18 cellular contexts compared by ENCODE assay signal in the genomic region with DNA sequence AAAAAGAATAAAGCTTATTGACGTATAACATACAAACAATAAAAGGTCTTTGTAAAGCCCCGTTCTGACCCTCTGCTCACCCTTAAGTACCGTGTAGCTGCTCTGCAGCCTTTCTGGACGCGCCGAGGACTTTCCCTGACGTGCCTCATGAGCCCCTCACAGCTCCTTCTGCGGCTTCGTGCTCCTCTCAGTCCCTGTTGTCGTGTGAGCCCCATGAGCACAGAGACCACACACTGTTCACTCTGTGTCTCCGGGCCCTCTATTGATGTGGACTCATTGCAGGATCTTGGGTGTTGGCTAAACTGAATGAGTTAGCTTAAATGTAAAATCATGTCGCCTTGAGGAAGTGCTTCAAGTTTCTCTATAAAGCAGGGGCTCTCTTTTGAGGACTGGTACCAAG. TPM values are rescaled to one million over a fixed set of nuclear protein-coding genes. Genes with fewer than 3 reads are reported as not detected.
DNase-seq lines count a peak whose midpoint lies in the region; ATAC-seq, FAIRE-seq and TF ChIP-seq lines count a peak whose summit lies in the region.
"Had no signal": no experiment of that assay in that cellular context is flagged by ENCODE, and none has a peak within 500 bp of the region (broad histone marks: within the 10 kb centered on the region; RNA-seq: fewer than 3 reads in every experiment).

No MANE protein-coding gene starts in this region.

- H3K27ac ChIP-seq in GM12878 (ENCODE audit: control insufficient read depth, insufficient read depth) = no peak overlapping the region
- H3K27ac ChIP-seq in A673 (ENCODE audit: low read depth, low read length, poor library complexity, severe bottlenecking) = no peak overlapping the region
- H3K27ac ChIP-seq in pancreas = no peak overlapping the region

- TF ChIP-seq CTCF in CD14-positive monocyte (IDR thresholded peaks at IDR 0.05) = no peak
- no peak for TF ChIP-seq CTCF in GM12878 (IDR thresholded peaks at IDR 0.05 in 2 of 3, conservative IDR thresholded peaks at IDR 0.05 in 1 of 3; ENCODE audit: control insufficient read depth in 2 of 3, extremely low read depth in 1 of 3, insufficient read depth in 1 of 3, low read depth in 3 of 3, low read length in 3 of 3)
- no peak for TF ChIP-seq CTCF in A673 (conservative IDR thresholded peaks at IDR 0.05; ENCODE audit: low read depth, low read length)
- no peak for TF ChIP-seq CTCF in pancreas (IDR thresholded peaks at IDR 0.05)

- H3K27me3 Mint-ChIP-seq in activated CD4-positive, alpha-beta T cell treated with anti-CD3 and anti-CD28 coated beads, Interleukin-2, amount 10 ng/mL, durations not matched to agents 7 days and 5 days = no peaks in the 10 kb centered on the region
- H3K27me3 Mint-ChIP-seq in CD14-positive monocyte (ENCODE audit: low read depth in 3 of 3) = peaks cover 0 to 5% (median 0%) of the 10 kb centered on the region in 3 donors
- H3K27me3 Mint-ChIP-seq in naive thymus-derived CD8-positive, alpha-beta T cell = peaks cover 0 to 10% (median 0%) of the 10 kb centered on the region in 5 donors

- no peaks in the 10 kb centered on the region for H4K20me1 ChIP-seq in GM12878 (ENCODE audit: control insufficient read depth, insufficient read depth)

- intact Hi-C loops in CD14-positive monocyte (cut with micrococcal nuclease) (no loop called here), GM12878 (cut with micrococcal nuclease; ENCODE audit: unreplicated experiment) (no loop called here), A673 (cut with micrococcal nuclease; ENCODE audit: unreplicated experiment) (no loop called here), pancreas (cut with DNase I) (no loop called here)

- H3K9me3 ChIP-seq in GM12878 (replicated peaks; ENCODE audit: control insufficient read depth, insufficient read depth, low read length) = no peaks in the 10 kb centered on the region
- no peaks in the 10 kb centered on the region for H3K9me3 ChIP-seq in A673 (ENCODE audit: low read depth, low read length, poor library complexity, severe bottlenecking)
- H3K9me3 ChIP-seq in pancreas = no peaks in the 10 kb centered on the region

- RAD21 ChIA-PET in GM12878 (lab: Charles Lee; ENCODE audit: unreplicated experiment) = interaction anchor here (0.6 to 0.7 kb wide), 2 partner anchors 9 to 74 kb away, joined by 3 read pairs; no protein-coding TSS in a partner anchor

- TF ChIP-seq EP300 in GM12878 (IDR thresholded peaks at IDR 0.05; ENCODE audit: borderline replicate concordance in 1 of 2, control insufficient read depth in 1 of 2, low read depth in 2 of 2, low read length in 2 of 2) = no peak

- peaks cover 8% of the 10 kb centered on the region for H3K4me1 ChIP-seq in GM12878 (ENCODE audit: control insufficient read depth, insufficient read depth, low read length)
- H3K4me1 ChIP-seq in A673 (ENCODE audit: insufficient read depth, low read length, poor library complexity, severe bottlenecking) = no peaks in the 10 kb centered on the region
- no peaks in the 10 kb centered on the region for H3K4me1 ChIP-seq in pancreas

- H3K79me2 ChIP-seq in GM12878 (ENCODE audit: control insufficient read depth, insufficient read depth, low read length) = no peaks in the 10 kb centered on the region

- BruUV-seq in GM12878 (replicated peaks; lab: Mats Ljungman, UMichigan) = no TSS peak
- BruUV-seq in A673 (replicated peaks; lab: Mats Ljungman, UMichigan) = no TSS peak

- no peak overlapping the region for H3K9ac ChIP-seq in GM12878 (ENCODE audit: control insufficient read depth, insufficient read depth, low read length)

- TF ChIP-seq RAD21 in GM12878 (IDR thresholded peaks at IDR 0.05; ENCODE audit: insufficient read depth, low read depth, low read length) = no peak

- SMC1A ChIA-PET in GM12878 (lab: Charles Lee; ENCODE audit: uncharacterized antibody, unreplicated experiment) = interaction anchor here (0.9 kb wide), 1 partner anchor 10 kb away, joined by 4 read pairs; no protein-coding TSS in a partner anchor

- no peaks in the 10 kb centered on the region for H3K9me3 Mint-ChIP-seq in activated CD4-positive, alpha-beta T cell treated with anti-CD3 and anti-CD28 coated beads, Interleukin-2, amount 10 ng/mL, durations not matched to agents 7 days and 5 days
- H3K9me3 Mint-ChIP-seq in CD14-positive monocyte = no peaks in the 10 kb centered on the region
- no peaks in the 10 kb centered on the region for H3K9me3 Mint-ChIP-seq in naive thymus-derived CD8-positive, alpha-beta T cell
- H3K9me3 Mint-ChIP-seq: HFFc6 had no signal

- peaks cover 25% of the 10 kb centered on the region for H3K36me3 Mint-ChIP-seq in activated CD4-positive, alpha-beta T cell treated with anti-CD3 and anti-CD28 coated beads, Interleukin-2, amount 10 ng/mL, durations not matched to agents 7 days and 5 days (ENCODE audit: low read depth)
- H3K36me3 Mint-ChIP-seq in CD14-positive monocyte = peaks cover 53 to 54% of the 10 kb centered on the region in 2 donors
- H3K36me3 Mint-ChIP-seq in naive thymus-derived CD8-positive, alpha-beta T cell = peaks cover 4 to 12% (median 5%) of the 10 kb centered on the region in 3 donors

- no peak for DNase-seq in activated CD4-positive, alpha-beta T cell treated with anti-CD3 and anti-CD28 coated beads, Interleukin-2, amount 10 ng/mL, durations not matched to agents 7 days and 5 days
- no peak for DNase-seq in activated CD4-positive, alpha-beta T cell treated with anti-CD3 and anti-CD28 coated beads, Interleukin-2, amount 50 U/mL, for 4 hours
- DNase-seq in CD14-positive monocyte (ENCODE audit: low spot score) (no peak), GM12878 (ENCODE audit: low read depth, low spot score) (no peak), A673 (ENCODE audit: low spot score) (no peak), pancreas (no peak)
- DNase-seq in naive thymus-derived CD8-positive, alpha-beta T cell = no peak
- DNase-seq: DMS79 treated with DMSO at 0.1 percent for 48 hours, H7, HFFc6, IMR-90, NCI-H1417, NCI-H187, NCI-H345, SHP77 had no signal

- H3K27me3 ChIP-seq in GM12878 (replicated peaks in 1 of 2; ENCODE audit: control insufficient read depth in 2 of 2, insufficient read depth in 2 of 2, low read length in 1 of 2) = no peaks in the 10 kb centered on the region
- no peaks in the 10 kb centered on the region for H3K27me3 ChIP-seq in A673 (replicated peaks; ENCODE audit: insufficient read depth, low read depth, low read length, poor library complexity)
- no peaks in the 10 kb centered on the region for H3K27me3 ChIP-seq in pancreas

- no peak for ATAC-seq in GM12878
- no peak for ATAC-seq in naive thymus-derived CD8-positive, alpha-beta T cell
- ATAC-seq in pancreas = no peak
- no peak for ATAC-seq in HG03196 (IDR thresholded peaks at IDR 0.05; ENCODE audit: unreplicated experiment)

- 88% methylated on average over 8 of the region's 12 CpGs for WGBS in GM12878 (ENCODE audit: insufficient coverage, insufficient replicate concordance, low lambda C conversion rate, missing lambda C conversion rate)
- WGBS in pancreas, 2 donors = 90 to 96% methylated on average over 12 of the region's 12 CpGs

- peak overlapping the region; percentile 74 for H3K27ac Mint-ChIP-seq in activated CD4-positive, alpha-beta T cell treated with anti-CD3 and anti-CD28 coated beads, Interleukin-2, amount 10 ng/mL, durations not matched to agents 7 days and 5 days
- peak overlapping the region in 4 of 7 donors; percentile 1 to 83 (median 39) for H3K27ac Mint-ChIP-seq in CD14-positive monocyte
- peak overlapping the region in 6 of 10 donors; percentile 16 to 84 (median 42) for H3K27ac Mint-ChIP-seq in naive thymus-derived CD8-positive, alpha-beta T cell
- H3K27ac Mint-ChIP-seq: HFFc6 had no signal

- H3K4me3 ChIP-seq in GM12878 (no peak overlapping the region), A673 (ENCODE audit: low read depth, low read length, poor library complexity, severe bottlenecking) (no peak overlapping the region), pancreas (no peak overlapping the region)

- H3K36me3 ChIP-seq in GM12878 (ENCODE audit: control insufficient read depth in 2 of 2, insufficient read depth in 2 of 2, low read length in 1 of 2) (no peaks in the 10 kb centered on the region; a peak in 1 of 4 replicates), A673 (ENCODE audit: insufficient read depth, low read length, poor library complexity, severe bottlenecking) (no peaks in the 10 kb centered on the region), pancreas (no peaks in the 10 kb centered on the region)

- H3K4me3 Mint-ChIP-seq in activated CD4-positive, alpha-beta T cell treated with anti-CD3 and anti-CD28 coated beads, Interleukin-2, amount 10 ng/mL, durations not matched to agents 7 days and 5 days = no peak overlapping the region
- peak overlapping the region in 1 of 2 donors; percentile 68 for H3K4me3 Mint-ChIP-seq in CD14-positive monocyte
- peak overlapping the region in 7 of 10 donors; percentile 14 to 70 (median 50) for H3K4me3 Mint-ChIP-seq in naive thymus-derived CD8-positive, alpha-beta T cell
- H3K4me3 Mint-ChIP-seq: HFFc6 had no signal

- in situ Hi-C loops in GM12878 (cut with MboI) = no loop called here

- FAIRE-seq in GM12878 (lab: Jason Lieb, UNC) (no peak), pancreas (lab: Jason Lieb, UNC) (no peak)
- FAIRE-seq: A204.1, HTR-8/SVneo had no signal

- POLR2A ChIA-PET in activated CD4-positive, alpha-beta T cell treated with anti-CD3 and anti-CD28 coated beads, Interleukin-2, amount 10 ng/mL, durations not matched to agents 7 days and 5 days (lab: Charles Lee) = no interaction called here
- POLR2A ChIA-PET in GM12878 (lab: Charles Lee) (interaction anchor here (0.6 to 1.5 kb wide), 3 partner anchors 9 to 71 kb away, joined by 3 to 9 read pairs (median 4); no protein-coding TSS in a partner anchor), A673 (lab: Charles Lee; ENCODE audit: low non-redundant PET) (no interaction called here)
- POLR2A ChIA-PET in naive thymus-derived CD8-positive, alpha-beta T cell (lab: Charles Lee) = interaction anchor here (1.8 kb wide), 1 partner anchor 50 kb away, joined by 4 read pairs; the partner anchor contains the start of gene RALB

- TF ChIP-seq POLR2A in GM12878 (IDR thresholded peaks at IDR 0.05; ENCODE audit: low read depth, low read length) = no peak

- CTCF ChIA-PET in activated CD4-positive, alpha-beta T cell treated with anti-CD3 and anti-CD28 coated beads, Interleukin-2, amount 10 ng/mL, durations not matched to agents 7 days and 5 days (lab: Charles Lee) = interaction anchor here (0.8 to 8.0 kb wide), 5 partner anchors 9 to 126 kb away, joined by 3 to 42 read pairs (median 4); no protein-coding TSS in a partner anchor
- CTCF ChIA-PET in GM12878 (lab: Yijun Ruan, JAX) = interaction anchor here (0.7 to 1.4 kb wide), 2 partner anchors 9 kb away, joined by 3 read pairs; no protein-coding TSS in a partner anchor
- CTCF ChIA-PET in A673 (lab: Charles Lee) = no interaction called here

- H2AFZ ChIP-seq in GM12878 (ENCODE audit: control insufficient read depth, low read depth, low read length) = no peak overlapping the region; the same call in 1 of the 2 replicates

- H3K4me1 Mint-ChIP-seq in activated CD4-positive, alpha-beta T cell treated with anti-CD3 and anti-CD28 coated beads, Interleukin-2, amount 10 ng/mL, durations not matched to agents 7 days and 5 days = peaks cover 17% of the 10 kb centered on the region
- peaks cover 29% of the 10 kb centered on the region for H3K4me1 Mint-ChIP-seq in CD14-positive monocyte
- H3K4me1 Mint-ChIP-seq in naive thymus-derived CD8-positive, alpha-beta T cell = peaks cover 10 to 15% (median 12%) of the 10 kb centered on the region in 4 donors

- no peak overlapping the region for H3K4me2 ChIP-seq in GM12878 (ENCODE audit: control insufficient read depth, insufficient read depth)

RNA-seq across cellular contexts. Expression of gene INHBB, which starts 43.6 kb away (rescaled TPM):
- total RNA-seq in activated CD4-positive, alpha-beta T cell treated with anti-CD3 and anti-CD28 coated beads, Interleukin-2, amount 10 ng/mL, durations not matched to agents 7 days and 5 days = not detected
- polyA plus RNA-seq in CD14-positive monocyte (not detected), GM12878 (2011; rRNA removed) (not detected in 2 replicates), GM12878 (2014; fragmentation: Illumina TruSeq; extraction: Trizol) (not detected in 2 replicates), GM12878 (2014; fragmentation: Nextera tagmentation; extraction: Ambion mirVana) (not detected), GM12878 (2014; rRNA removed) (not detected in 2 replicates), GM12878 (2016; fragmentation: Nextera tagmentation; extraction: Ambion mirVana) (not detected), pancreas (1 to 10 TPM; 1.6 to 5.1 TPM)
- total RNA-seq in GM12878 (2013; cell fraction: nucleolus; rRNA removed) = not detected in 2 replicates
- total RNA-seq in GM12878 (2014; rRNA removed) (not detected in 2 replicates), GM12878 (2014; rRNA removed; fragmentation: Illumina TruSeq; extraction: Trizol) (not detected in 2 replicates), GM12878 (2021) (0.05 and 0.11 TPM in 2 replicates), A673 (2021) (0.09 TPM in 2 replicates), pancreas (1 to 10 TPM in 4 of 6 donors, under 1 TPM in 2; 0.59 to 3.6 (median 2.5) TPM)
- polyA plus RNA-seq in GM12878 (2011; ENCODE audit: low read depth) = not detected
- polyA plus RNA-seq in GM12878 (2011; cell fraction: cytosol; rRNA removed) = not detected in 2 replicates
- polyA plus RNA-seq in GM12878 (2011; cell fraction: nucleus; rRNA removed) = not detected in 2 replicates
- polyA plus RNA-seq in GM12878 (2012) = not detected in 2 replicates
- not detected in 2 replicates for polyA minus RNA-seq in GM12878 (2011; rRNA and poly(A)+ RNA removed)
- polyA minus RNA-seq in GM12878 (2011; cell fraction: cytosol; rRNA and poly(A)+ RNA removed) = not detected in 2 replicates
- not detected in 2 replicates for polyA minus RNA-seq in GM12878 (2011; cell fraction: nucleus; rRNA and poly(A)+ RNA removed)
- total RNA-seq in naive thymus-derived CD8-positive, alpha-beta T cell = not detected
- not detected for polyA plus RNA-seq in naive thymus-derived CD8-positive, alpha-beta T cell

RNA-seq across cellular contexts. Expression of gene RALB, which starts 49.6 kb away (rescaled TPM):
- total RNA-seq in activated CD4-positive, alpha-beta T cell treated with anti-CD3 and anti-CD28 coated beads, Interleukin-2, amount 10 ng/mL, durations not matched to agents 7 days and 5 days = 10 to 100 TPM; 44.3 to 46.8 TPM
- polyA plus RNA-seq in CD14-positive monocyte (100 to 1,000 TPM; 139 to 163 TPM), GM12878 (2011; rRNA removed) (39.9 and 58.5 TPM in 2 replicates), GM12878 (2014; fragmentation: Illumina TruSeq; extraction: Trizol) (36.6 and 40.7 TPM in 2 replicates), GM12878 (2014; fragmentation: Nextera tagmentation; extraction: Ambion mirVana) (10 to 100 TPM in 1 of 2 experiments, 1 to 10 TPM in 1; 8.3 to 15.9 TPM), GM12878 (2014; rRNA removed) (18.6 and 23.6 TPM in 2 replicates), GM12878 (2016; fragmentation: Nextera tagmentation; extraction: Ambion mirVana) (10 to 100 TPM; 47.6 to 54.0 TPM), pancreas (10 to 100 TPM in 1 of 2 donors, 1 to 10 TPM in 1; 9.8 to 18.5 TPM)
- 11.1 and 12.0 TPM in 2 replicates for total RNA-seq in GM12878 (2013; cell fraction: nucleolus; rRNA removed)
- total RNA-seq in GM12878 (2014; rRNA removed) (21.3 and 26.6 TPM in 2 replicates), GM12878 (2014; rRNA removed; fragmentation: Illumina TruSeq; extraction: Trizol) (23.5 and 24.7 TPM in 2 replicates), GM12878 (2021) (21.7 and 22.5 TPM in 2 replicates), A673 (2021) (47.0 and 52.1 TPM in 2 replicates), pancreas (10 to 100 TPM; 12.0 to 24.2 (median 15.4) TPM)
- polyA plus RNA-seq in GM12878 (2011; ENCODE audit: low read depth) = 25.6 TPM
- 23.2 and 27.7 TPM in 2 replicates for polyA plus RNA-seq in GM12878 (2011; cell fraction: cytosol; rRNA removed)
- 12.5 and 12.6 TPM in 2 replicates for polyA plus RNA-seq in GM12878 (2011; cell fraction: nucleus; rRNA removed)
- 33.2 and 42.0 TPM in 2 replicates for polyA plus RNA-seq in GM12878 (2012)
- 14.6 and 17.8 TPM in 2 replicates for polyA minus RNA-seq in GM12878 (2011; rRNA and poly(A)+ RNA removed)
- 7.1 and 10.8 TPM in 2 replicates for polyA minus RNA-seq in GM12878 (2011; cell fraction: cytosol; rRNA and poly(A)+ RNA removed)
- polyA minus RNA-seq in GM12878 (2011; cell fraction: nucleus; rRNA and poly(A)+ RNA removed) = 3.9 and 6.3 TPM in 2 replicates
- 10 to 100 TPM; 12.3 to 13.8 TPM for total RNA-seq in naive thymus-derived CD8-positive, alpha-beta T cell
- polyA plus RNA-seq in naive thymus-derived CD8-positive, alpha-beta T cell = 10 to 100 TPM; 17.6 to 25.8 (median 19.1) TPM

Comparison
In these comparisons a context has a peak if more than half of its experiments do, and no peak if none do; other contexts are left out.
1. POLR2A ChIA-PET loops: an anchor here in GM12878 (0.6 to 1.5 kb wide) and naive thymus-derived CD8-positive, alpha-beta T cell (1.8 kb wide); none called in activated CD4-positive, alpha-beta T cell treated with anti-CD3 and anti-CD28 coated beads, Interleukin-2, amount 10 ng/mL, durations not matched to agents 7 days and 5 days and A673.